ENCODE assay signal across 1 cellular context in the genomic region with DNA sequence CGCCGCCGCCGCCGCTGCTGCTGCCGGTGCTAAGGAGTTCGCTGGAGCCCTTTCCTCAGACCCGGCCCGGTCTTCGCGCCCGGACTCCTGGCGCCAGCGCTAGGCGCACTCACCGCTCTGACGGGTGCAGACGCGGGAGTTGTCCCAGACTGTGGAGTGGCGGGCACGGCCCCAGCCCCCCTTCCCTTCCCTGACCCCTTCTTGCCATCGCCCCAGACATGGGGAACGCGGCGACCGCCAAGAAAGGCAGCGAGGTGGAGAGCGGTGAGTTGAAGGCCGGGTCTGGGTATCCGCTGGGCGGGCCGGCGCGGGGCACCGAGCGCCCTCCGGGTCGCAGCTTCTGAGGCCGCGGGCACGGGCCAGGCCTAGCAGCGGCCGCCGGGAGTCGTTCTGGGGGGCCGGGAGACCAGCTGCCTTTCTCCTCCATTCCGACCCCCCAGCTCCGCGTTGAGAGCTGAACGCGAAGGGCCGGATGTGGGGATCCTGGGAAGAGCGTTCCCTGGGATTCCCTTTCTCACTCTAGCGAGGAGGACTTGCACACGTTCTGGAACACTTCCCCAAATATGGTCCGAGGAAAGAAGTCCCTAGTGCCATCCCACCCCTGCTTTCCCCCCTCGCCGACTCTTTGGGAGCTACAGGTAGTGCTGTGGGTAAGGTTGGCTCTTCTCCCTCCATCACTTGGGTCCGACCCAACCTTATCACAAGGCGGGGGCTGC.
TF ChIP-seq lines count a peak whose summit lies in the region.

No MANE protein-coding gene starts in this region.

TF ChIP-seq in HepG2, 621 proteins besides CTCF, POLR2A, EP300 and RAD21 (continued from another document and continues in another):
- TF ChIP-seq ZNF781 (CRISPR knock-in tag; IDR thresholded peaks at IDR 0.05; ENCODE audit: borderline replicate concordance, not compliant biosample characterization) (no peak), AKAP8 (CRISPR knock-in tag; IDR thresholded peaks at IDR 0.05) (0 out of 2 replicates have a peak, but pooled peaks have one; percentile 18), HNRNPL (IDR thresholded peaks at IDR 0.05; ENCODE audit: low read depth, low read length) (no peak), ATF7 (IDR thresholded peaks at IDR 0.05) (no peak), ATF7 (CRISPR knock-in tag; IDR thresholded peaks at IDR 0.05) (no peak), DPF2 (CRISPR knock-in tag; IDR thresholded peaks at IDR 0.05; ENCODE audit: borderline replicate concordance, low read depth) (no peak), NKX3-1 (CRISPR knock-in tag; IDR thresholded peaks at IDR 0.05) (no peak), CCDC6 (CRISPR knock-in tag; IDR thresholded peaks at IDR 0.05) (no peak), RARA (CRISPR knock-in tag; IDR thresholded peaks at IDR 0.05) (peak; percentile 33; the same call in 1 of the 2 replicates), ZNF792 (CRISPR knock-in tag; IDR thresholded peaks at IDR 0.05) (no peak), CEBPB (IDR thresholded peaks at IDR 0.05; ENCODE audit: borderline replicate concordance, low read depth, low read length) (no peak), ZNF30 (CRISPR knock-in tag; IDR thresholded peaks at IDR 0.05) (no peak), ZNF619 (CRISPR knock-in tag; IDR thresholded peaks at IDR 0.05) (no peak), KMT2A (CRISPR knock-in tag; IDR thresholded peaks at IDR 0.05) (no peak; the same call in none of the 2 replicates), LCORL (IDR thresholded peaks at IDR 0.05) (no peak), LCORL (CRISPR knock-in tag; IDR thresholded peaks at IDR 0.05) (no peak), PRMT3 (CRISPR knock-in tag; IDR thresholded peaks at IDR 0.05; ENCODE audit: borderline replicate concordance, low read depth) (no peak), NFE2L2 (IDR thresholded peaks at IDR 0.05; ENCODE audit: low read length) (no peak), REL (CRISPR knock-in tag; conservative IDR thresholded peaks at IDR 0.05) (no peak), MTA3 (CRISPR knock-in tag; IDR thresholded peaks at IDR 0.05) (no peak), ZNF790 (CRISPR knock-in tag; IDR thresholded peaks at IDR 0.05; ENCODE audit: borderline replicate concordance) (no peak)
- TF ChIP-seq, protein P1, sequence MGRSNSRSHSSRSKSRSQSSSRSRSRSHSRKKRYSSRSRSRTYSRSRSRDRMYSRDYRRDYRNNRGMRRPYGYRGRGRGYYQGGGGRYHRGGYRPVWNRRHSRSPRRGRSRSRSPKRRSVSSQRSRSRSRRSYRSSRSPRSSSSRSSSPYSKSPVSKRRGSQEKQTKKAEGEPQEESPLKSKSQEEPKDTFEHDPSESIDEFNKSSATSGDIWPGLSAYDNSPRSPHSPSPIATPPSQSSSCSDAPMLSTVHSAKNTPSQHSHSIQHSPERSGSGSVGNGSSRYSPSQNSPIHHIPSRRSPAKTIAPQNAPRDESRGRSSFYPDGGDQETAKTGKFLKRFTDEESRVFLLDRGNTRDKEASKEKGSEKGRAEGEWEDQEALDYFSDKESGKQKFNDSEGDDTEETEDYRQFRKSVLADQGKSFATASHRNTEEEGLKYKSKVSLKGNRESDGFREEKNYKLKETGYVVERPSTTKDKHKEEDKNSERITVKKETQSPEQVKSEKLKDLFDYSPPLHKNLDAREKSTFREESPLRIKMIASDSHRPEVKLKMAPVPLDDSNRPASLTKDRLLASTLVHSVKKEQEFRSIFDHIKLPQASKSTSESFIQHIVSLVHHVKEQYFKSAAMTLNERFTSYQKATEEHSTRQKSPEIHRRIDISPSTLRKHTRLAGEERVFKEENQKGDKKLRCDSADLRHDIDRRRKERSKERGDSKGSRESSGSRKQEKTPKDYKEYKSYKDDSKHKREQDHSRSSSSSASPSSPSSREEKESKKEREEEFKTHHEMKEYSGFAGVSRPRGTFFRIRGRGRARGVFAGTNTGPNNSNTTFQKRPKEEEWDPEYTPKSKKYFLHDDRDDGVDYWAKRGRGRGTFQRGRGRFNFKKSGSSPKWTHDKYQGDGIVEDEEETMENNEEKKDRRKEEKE (IDR thresholded peaks at IDR 0.05): no peak
- TF ChIP-seq, protein P2, sequence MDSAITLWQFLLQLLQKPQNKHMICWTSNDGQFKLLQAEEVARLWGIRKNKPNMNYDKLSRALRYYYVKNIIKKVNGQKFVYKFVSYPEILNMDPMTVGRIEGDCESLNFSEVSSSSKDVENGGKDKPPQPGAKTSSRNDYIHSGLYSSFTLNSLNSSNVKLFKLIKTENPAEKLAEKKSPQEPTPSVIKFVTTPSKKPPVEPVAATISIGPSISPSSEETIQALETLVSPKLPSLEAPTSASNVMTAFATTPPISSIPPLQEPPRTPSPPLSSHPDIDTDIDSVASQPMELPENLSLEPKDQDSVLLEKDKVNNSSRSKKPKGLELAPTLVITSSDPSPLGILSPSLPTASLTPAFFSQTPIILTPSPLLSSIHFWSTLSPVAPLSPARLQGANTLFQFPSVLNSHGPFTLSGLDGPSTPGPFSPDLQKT (CRISPR knock-in tag; IDR thresholded peaks at IDR 0.05; ENCODE audit: borderline replicate concordance): no peak
- TF ChIP-seq, protein P3, sequence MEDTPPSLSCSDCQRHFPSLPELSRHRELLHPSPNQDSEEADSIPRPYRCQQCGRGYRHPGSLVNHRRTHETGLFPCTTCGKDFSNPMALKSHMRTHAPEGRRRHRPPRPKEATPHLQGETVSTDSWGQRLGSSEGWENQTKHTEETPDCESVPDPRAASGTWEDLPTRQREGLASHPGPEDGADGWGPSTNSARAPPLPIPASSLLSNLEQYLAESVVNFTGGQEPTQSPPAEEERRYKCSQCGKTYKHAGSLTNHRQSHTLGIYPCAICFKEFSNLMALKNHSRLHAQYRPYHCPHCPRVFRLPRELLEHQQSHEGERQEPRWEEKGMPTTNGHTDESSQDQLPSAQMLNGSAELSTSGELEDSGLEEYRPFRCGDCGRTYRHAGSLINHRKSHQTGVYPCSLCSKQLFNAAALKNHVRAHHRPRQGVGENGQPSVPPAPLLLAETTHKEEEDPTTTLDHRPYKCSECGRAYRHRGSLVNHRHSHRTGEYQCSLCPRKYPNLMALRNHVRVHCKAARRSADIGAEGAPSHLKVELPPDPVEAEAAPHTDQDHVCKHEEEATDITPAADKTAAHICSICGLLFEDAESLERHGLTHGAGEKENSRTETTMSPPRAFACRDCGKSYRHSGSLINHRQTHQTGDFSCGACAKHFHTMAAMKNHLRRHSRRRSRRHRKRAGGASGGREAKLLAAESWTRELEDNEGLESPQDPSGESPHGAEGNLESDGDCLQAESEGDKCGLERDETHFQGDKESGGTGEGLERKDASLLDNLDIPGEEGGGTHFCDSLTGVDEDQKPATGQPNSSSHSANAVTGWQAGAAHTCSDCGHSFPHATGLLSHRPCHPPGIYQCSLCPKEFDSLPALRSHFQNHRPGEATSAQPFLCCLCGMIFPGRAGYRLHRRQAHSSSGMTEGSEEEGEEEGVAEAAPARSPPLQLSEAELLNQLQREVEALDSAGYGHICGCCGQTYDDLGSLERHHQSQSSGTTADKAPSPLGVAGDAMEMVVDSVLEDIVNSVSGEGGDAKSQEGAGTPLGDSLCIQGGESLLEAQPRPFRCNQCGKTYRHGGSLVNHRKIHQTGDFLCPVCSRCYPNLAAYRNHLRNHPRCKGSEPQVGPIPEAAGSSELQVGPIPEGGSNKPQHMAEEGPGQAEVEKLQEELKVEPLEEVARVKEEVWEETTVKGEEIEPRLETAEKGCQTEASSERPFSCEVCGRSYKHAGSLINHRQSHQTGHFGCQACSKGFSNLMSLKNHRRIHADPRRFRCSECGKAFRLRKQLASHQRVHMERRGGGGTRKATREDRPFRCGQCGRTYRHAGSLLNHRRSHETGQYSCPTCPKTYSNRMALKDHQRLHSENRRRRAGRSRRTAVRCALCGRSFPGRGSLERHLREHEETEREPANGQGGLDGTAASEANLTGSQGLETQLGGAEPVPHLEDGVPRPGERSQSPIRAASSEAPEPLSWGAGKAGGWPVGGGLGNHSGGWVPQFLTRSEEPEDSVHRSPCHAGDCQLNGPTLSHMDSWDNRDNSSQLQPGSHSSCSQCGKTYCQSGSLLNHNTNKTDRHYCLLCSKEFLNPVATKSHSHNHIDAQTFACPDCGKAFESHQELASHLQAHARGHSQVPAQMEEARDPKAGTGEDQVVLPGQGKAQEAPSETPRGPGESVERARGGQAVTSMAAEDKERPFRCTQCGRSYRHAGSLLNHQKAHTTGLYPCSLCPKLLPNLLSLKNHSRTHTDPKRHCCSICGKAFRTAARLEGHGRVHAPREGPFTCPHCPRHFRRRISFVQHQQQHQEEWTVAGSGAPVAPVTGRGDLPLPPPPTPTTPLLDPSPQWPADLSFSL (CRISPR knock-in tag; IDR thresholded peaks at IDR 0.05): no peak
- TF ChIP-seq, protein P4, sequence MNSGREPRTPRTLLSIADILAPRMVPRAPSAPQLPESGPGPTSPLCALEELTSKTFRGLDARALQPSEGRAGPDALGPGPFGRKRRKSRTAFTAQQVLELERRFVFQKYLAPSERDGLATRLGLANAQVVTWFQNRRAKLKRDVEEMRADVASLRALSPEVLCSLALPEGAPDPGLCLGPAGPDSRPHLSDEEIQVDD (CRISPR knock-in tag; IDR thresholded peaks at IDR 0.05; ENCODE audit: borderline replicate concordance): no peak
- TF ChIP-seq, protein P5, sequence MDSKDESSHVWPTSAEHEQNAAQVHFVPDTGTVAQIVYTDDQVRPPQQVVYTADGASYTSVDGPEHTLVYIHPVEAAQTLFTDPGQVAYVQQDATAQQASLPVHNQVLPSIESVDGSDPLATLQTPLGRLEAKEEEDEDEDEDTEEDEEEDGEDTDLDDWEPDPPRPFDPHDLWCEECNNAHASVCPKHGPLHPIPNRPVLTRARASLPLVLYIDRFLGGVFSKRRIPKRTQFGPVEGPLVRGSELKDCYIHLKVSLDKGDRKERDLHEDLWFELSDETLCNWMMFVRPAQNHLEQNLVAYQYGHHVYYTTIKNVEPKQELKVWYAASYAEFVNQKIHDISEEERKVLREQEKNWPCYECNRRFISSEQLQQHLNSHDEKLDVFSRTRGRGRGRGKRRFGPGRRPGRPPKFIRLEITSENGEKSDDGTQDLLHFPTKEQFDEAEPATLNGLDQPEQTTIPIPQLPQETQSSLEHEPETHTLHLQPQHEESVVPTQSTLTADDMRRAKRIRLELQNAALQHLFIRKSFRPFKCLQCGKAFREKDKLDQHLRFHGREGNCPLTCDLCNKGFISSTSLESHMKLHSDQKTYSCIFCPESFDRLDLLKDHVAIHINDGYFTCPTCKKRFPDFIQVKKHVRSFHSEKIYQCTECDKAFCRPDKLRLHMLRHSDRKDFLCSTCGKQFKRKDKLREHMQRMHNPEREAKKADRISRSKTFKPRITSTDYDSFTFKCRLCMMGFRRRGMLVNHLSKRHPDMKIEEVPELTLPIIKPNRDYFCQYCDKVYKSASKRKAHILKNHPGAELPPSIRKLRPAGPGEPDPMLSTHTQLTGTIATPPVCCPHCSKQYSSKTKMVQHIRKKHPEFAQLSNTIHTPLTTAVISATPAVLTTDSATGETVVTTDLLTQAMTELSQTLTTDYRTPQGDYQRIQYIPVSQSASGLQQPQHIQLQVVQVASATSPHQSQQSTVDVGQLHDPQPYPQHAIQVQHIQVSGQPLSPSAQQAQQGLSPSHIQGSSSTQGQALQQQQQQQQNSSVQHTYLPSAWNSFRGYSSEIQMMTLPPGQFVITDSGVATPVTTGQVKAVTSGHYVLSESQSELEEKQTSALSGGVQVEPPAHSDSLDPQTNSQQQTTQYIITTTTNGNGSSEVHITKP (CRISPR knock-in tag; IDR thresholded peaks at IDR 0.05; ENCODE audit: low read depth): no peak
- TF ChIP-seq, protein P6, sequence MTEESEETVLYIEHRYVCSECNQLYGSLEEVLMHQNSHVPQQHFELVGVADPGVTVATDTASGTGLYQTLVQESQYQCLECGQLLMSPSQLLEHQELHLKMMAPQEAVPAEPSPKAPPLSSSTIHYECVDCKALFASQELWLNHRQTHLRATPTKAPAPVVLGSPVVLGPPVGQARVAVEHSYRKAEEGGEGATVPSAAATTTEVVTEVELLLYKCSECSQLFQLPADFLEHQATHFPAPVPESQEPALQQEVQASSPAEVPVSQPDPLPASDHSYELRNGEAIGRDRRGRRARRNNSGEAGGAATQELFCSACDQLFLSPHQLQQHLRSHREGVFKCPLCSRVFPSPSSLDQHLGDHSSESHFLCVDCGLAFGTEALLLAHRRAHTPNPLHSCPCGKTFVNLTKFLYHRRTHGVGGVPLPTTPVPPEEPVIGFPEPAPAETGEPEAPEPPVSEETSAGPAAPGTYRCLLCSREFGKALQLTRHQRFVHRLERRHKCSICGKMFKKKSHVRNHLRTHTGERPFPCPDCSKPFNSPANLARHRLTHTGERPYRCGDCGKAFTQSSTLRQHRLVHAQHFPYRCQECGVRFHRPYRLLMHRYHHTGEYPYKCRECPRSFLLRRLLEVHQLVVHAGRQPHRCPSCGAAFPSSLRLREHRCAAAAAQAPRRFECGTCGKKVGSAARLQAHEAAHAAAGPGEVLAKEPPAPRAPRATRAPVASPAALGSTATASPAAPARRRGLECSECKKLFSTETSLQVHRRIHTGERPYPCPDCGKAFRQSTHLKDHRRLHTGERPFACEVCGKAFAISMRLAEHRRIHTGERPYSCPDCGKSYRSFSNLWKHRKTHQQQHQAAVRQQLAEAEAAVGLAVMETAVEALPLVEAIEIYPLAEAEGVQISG (CRISPR knock-in tag; IDR thresholded peaks at IDR 0.05): peak; percentile 4; the same call in 1 of the 2 replicates
- TF ChIP-seq, protein P7, sequence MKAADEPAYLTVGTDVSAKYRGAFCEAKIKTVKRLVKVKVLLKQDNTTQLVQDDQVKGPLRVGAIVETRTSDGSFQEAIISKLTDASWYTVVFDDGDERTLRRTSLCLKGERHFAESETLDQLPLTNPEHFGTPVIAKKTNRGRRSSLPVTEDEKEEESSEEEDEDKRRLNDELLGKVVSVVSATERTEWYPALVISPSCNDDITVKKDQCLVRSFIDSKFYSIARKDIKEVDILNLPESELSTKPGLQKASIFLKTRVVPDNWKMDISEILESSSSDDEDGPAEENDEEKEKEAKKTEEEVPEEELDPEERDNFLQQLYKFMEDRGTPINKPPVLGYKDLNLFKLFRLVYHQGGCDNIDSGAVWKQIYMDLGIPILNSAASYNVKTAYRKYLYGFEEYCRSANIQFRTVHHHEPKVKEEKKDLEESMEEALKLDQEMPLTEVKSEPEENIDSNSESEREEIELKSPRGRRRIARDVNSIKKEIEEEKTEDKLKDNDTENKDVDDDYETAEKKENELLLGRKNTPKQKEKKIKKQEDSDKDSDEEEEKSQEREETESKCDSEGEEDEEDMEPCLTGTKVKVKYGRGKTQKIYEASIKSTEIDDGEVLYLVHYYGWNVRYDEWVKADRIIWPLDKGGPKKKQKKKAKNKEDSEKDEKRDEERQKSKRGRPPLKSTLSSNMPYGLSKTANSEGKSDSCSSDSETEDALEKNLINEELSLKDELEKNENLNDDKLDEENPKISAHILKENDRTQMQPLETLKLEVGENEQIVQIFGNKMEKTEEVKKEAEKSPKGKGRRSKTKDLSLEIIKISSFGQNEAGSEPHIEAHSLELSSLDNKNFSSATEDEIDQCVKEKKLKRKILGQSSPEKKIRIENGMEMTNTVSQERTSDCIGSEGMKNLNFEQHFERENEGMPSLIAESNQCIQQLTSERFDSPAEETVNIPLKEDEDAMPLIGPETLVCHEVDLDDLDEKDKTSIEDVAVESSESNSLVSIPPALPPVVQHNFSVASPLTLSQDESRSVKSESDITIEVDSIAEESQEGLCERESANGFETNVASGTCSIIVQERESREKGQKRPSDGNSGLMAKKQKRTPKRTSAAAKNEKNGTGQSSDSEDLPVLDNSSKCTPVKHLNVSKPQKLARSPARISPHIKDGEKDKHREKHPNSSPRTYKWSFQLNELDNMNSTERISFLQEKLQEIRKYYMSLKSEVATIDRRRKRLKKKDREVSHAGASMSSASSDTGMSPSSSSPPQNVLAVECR (CRISPR knock-in tag; IDR thresholded peaks at IDR 0.05; ENCODE audit: borderline replicate concordance): peak; percentile 43; the same call in 1 of the 2 replicates
